Comparison of ENCODE assay signal across 29 cellular contexts in genomic region chr9:94627287-94627686, GRCh38. TPM values are rescaled to one million over a fixed set of nuclear protein-coding genes. Genes with fewer than 3 reads are reported as not detected.
"Had no signal": no experiment of that assay in that cellular context is flagged by ENCODE, and none has a peak within 500 bp of the region (broad histone marks: within the 10 kb centered on the region; RNA-seq: fewer than 3 reads in every experiment).

No MANE protein-coding gene starts in this region.

- H3K4me3 Mint-ChIP-seq: activated B cell treated with CpG ODN at 0.5 μM for 24 hours; activated CD4-positive, alpha-beta T cell treated with anti-CD3 and anti-CD28 coated beads, Interleukin-2, amount 10 ng/mL, durations not matched to agents 24 days and 14 days; activated naive CD4-positive, alpha-beta T cell treated with anti-CD3 and anti-CD28 coated beads for 36 hours; activated naive CD8-positive, alpha-beta T cell; activated T-cell treated with anti-CD3 and anti-CD28 coated beads, Interleukin-2, amount 50 U/mL, for 4 hours; brain; central memory CD8-positive, alpha-beta T cell; T-helper 1 cell treated with Interleukin-12 subunit alpha and Interleukin-12 subunit beta and Interleukin-4 antibody, amounts not matched to agents 30 μg/mL and 1 μg/mL, for 36 hours had no signal

- H3K9me3 Mint-ChIP-seq: activated B cell treated with CpG ODN at 0.5 μM for 24 hours; activated CD4-positive, alpha-beta T cell treated with anti-CD3 and anti-CD28 coated beads, Interleukin-2, amount 10 ng/mL, durations not matched to agents 24 days and 14 days; activated naive CD4-positive, alpha-beta T cell treated with anti-CD3 and anti-CD28 coated beads for 36 hours; activated T-cell treated with anti-CD3 and anti-CD28 coated beads, Interleukin-2, amount 50 U/mL, for 4 hours; brain; central memory CD8-positive, alpha-beta T cell; T-helper 1 cell treated with Interleukin-12 subunit alpha and Interleukin-12 subunit beta and Interleukin-4 antibody, amounts not matched to agents 30 μg/mL and 1 μg/mL, for 36 hours had no signal

- H3K27ac ChIP-seq: RWPE1 had no signal

- H3K4me1 Mint-ChIP-seq: activated B cell treated with CpG ODN at 0.5 μM for 24 hours; activated CD4-positive, alpha-beta T cell treated with anti-CD3 and anti-CD28 coated beads, Interleukin-2, amount 10 ng/mL, durations not matched to agents 24 days and 14 days; brain; central memory CD8-positive, alpha-beta T cell had no signal

- H3K36me3 Mint-ChIP-seq: brain had no signal

- DNase-seq: activated B cell treated with CpG ODN at 0.5 μM for 24 hours; activated CD4-positive, alpha-beta T cell treated with anti-CD3 and anti-CD28 coated beads for 1 hour; activated CD4-positive, alpha-beta T cell treated with anti-CD3 and anti-CD28 coated beads, Interleukin-2, amount 10 ng/mL, durations not matched to agents 24 days and 14 days; activated CD4-positive, alpha-beta T cell treated with anti-CD3 and anti-CD28 coated beads, Interleukin-2, amount 50 U/mL, for 48 hours; activated CD8-positive, alpha-beta memory T cell treated with anti-CD3 and anti-CD28 coated beads for 24 hours; activated effector memory CD4-positive, alpha-beta T cell treated with anti-CD3 and anti-CD28 coated beads, Interleukin-2, amount 50 U/mL, for 16 hours; activated naive CD4-positive, alpha-beta T cell treated with anti-CD3 and anti-CD28 coated beads for 36 hours; activated T-cell treated with anti-CD3 and anti-CD28 coated beads, Interleukin-2, amount 50 U/mL, for 4 hours; amygdala; NCI-H1092; NCI-H1417; NCI-H1930; NCI-H2171 treated with DMSO at 0.1 percent for 48 hours; NCI-H226; NCI-H526; NCI-H774; NK-92 treated with Interleukin-12 subunit alpha and Interleukin-12 subunit beta, amount 100 ng/mL, for 24 hours; OCI-M1 had no signal

- ATAC-seq: activated T-cell treated with anti-CD3 and anti-CD28 coated beads, Interleukin-2, amount 50 U/mL, for 4 hours; Panc1 had no signal

- H3K27me3 Mint-ChIP-seq: activated naive CD8-positive, alpha-beta T cell had no signal

- H3K27ac Mint-ChIP-seq: activated B cell treated with CpG ODN at 0.5 μM for 24 hours; activated CD4-positive, alpha-beta T cell treated with anti-CD3 and anti-CD28 coated beads, Interleukin-2, amount 10 ng/mL, durations not matched to agents 24 days and 14 days; activated naive CD4-positive, alpha-beta T cell treated with anti-CD3 and anti-CD28 coated beads for 36 hours; activated naive CD8-positive, alpha-beta T cell; brain; T-helper 1 cell treated with Interleukin-12 subunit alpha and Interleukin-12 subunit beta and Interleukin-4 antibody, amounts not matched to agents 30 μg/mL and 1 μg/mL, for 36 hours had no signal

RNA-seq across cellular contexts. Expression of gene FBP1, which starts 12.0 kb away (rescaled TPM):
- total RNA-seq: activated CD4-positive, alpha-beta T cell treated with anti-CD3 and anti-CD28 coated beads, Interleukin-2, amount 10 ng/mL, durations not matched to agents 24 days and 14 days; LHCN-M2 had no signal

RNA-seq across cellular contexts. Expression of gene FBP2, which starts 33.7 kb away (rescaled TPM):
- total RNA-seq: activated B cell treated with CpG ODN at 0.5 μM for 24 hours; activated CD4-positive, alpha-beta T cell treated with anti-CD3 and anti-CD28 coated beads, Interleukin-2, amount 10 ng/mL, durations not matched to agents 24 days and 14 days; activated naive CD4-positive, alpha-beta T cell treated with anti-CD3 and anti-CD28 coated beads for 36 hours; activated T-cell treated with anti-CD3 and anti-CD28 coated beads, Interleukin-2, amount 50 U/mL, for 4 hours; astrocyte; LHCN-M2; M059J; NCI-H460; SK-MEL-5 had no signal
